In the genomic region with DNA sequence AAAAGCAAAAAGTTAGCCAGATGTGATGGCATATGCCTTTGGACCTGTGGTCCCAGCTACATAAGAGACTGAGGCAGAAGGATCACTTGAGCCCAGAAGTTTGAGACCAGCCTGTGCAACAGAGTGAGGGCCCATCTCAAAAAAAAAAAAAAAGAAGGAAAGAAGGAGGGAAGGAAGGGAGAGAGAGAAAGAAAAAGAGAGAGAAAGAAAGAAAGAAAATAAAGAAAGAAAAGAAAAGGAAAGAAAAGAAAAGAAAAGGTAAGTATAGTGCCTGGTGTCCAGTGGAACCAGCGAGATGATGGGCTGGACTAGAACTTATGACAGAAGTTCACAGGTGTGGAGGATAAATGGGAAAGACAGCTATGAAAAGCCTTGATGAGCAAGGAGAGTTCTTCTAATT, we compare ENCODE assay signal across 14 cellular contexts.
"Had no signal": no experiment of that assay in that cellular context is flagged by ENCODE, and none has a peak within 500 bp of the region (broad histone marks: within the 10 kb centered on the region; RNA-seq: fewer than 3 reads in every experiment).

No MANE protein-coding gene starts in this region.

- H3K9me3 ChIP-seq: adrenal gland, mucosa of descending colon, neutrophil had no signal

- H3K4me1 ChIP-seq: adrenal gland had no signal

- H3K36me3 ChIP-seq: adrenal gland, neutrophil had no signal

- H3K27ac ChIP-seq: adrenal gland, neutrophil had no signal

- FAIRE-seq: endometrium, islet of Langerhans had no signal

- H3K27me3 ChIP-seq: adrenal gland had no signal

- DNase-seq: activated CD4-positive, alpha-beta memory T cell treated with anti-CD3 and anti-CD28 coated beads for 36 hours; activated CD8-positive, alpha-beta memory T cell treated with anti-CD3 and anti-CD28 coated beads, Interleukin-2, amount 10 ng/mL, durations not matched to agents 7 days and 5 days; activated T-cell treated with anti-CD3 and anti-CD28 coated beads, Interleukin-2, amount 50 U/mL, for 24 hours; adrenal gland; mucosa of descending colon; naive thymus-derived CD8-positive, alpha-beta T cell; posterior cingulate gyrus; stimulated activated CD4-positive, alpha-beta T cell treated with anti-CD3 and anti-CD28 coated beads, Interleukin-2, amount 100 ng/mL, for 48 hours; stimulated activated naive CD4-positive, alpha-beta T cell; substantia nigra; trophoblast cell had no signal

- ATAC-seq: activated CD8-positive, alpha-beta memory T cell treated with anti-CD3 and anti-CD28 coated beads, Interleukin-2, amount 10 ng/mL, durations not matched to agents 7 days and 5 days; naive thymus-derived CD8-positive, alpha-beta T cell had no signal

- H3K4me3 ChIP-seq: adrenal gland, mucosa of descending colon had no signal
